Comparison of ENCODE assay signal across 1 cellular context in the genomic region with DNA sequence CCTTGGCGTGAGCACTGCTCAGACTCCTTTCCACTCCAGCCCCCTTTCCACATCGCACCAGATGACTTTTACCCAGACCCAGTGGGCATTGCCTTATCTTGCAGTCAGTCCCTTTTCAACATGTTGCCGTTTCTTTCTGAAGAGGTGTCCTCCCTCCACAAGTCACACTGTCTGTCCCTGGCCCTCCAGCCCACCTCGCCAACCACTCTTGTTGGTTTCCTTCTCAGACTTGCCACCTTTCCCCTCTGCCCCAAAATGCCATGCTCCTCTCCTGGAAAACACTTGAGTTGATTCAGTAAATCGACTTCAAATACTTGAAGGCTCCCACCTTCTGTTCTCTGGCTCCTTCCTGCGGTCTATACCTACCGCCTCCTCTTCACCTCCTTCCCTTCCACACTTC.
TF ChIP-seq lines count a peak whose summit lies in the region.

No MANE protein-coding gene starts in this region.

TF ChIP-seq in WTC11, 78 proteins besides CTCF, POLR2A, EP300 and RAD21 (continued from another document):
- TF ChIP-seq GRHL2 (CRISPR knock-in tag; IDR thresholded peaks at IDR 0.05; ENCODE audit: insufficient replicate concordance, severe bottlenecking) = no peak
